Comparison of ENCODE assay signal across 9 cellular contexts in genomic region chr5:7876867-7877266, GRCh38. TPM values are rescaled to one million over a fixed set of nuclear protein-coding genes. Genes with fewer than 3 reads are reported as not detected.
DNase-seq lines count a peak whose midpoint lies in the region; ATAC-seq lines count a peak whose summit lies in the region.
"Had no signal": no experiment of that assay in that cellular context is flagged by ENCODE, and none has a peak within 500 bp of the region (broad histone marks: within the 10 kb centered on the region; RNA-seq: fewer than 3 reads in every experiment).

No MANE protein-coding gene starts in this region.

- intact Hi-C loops in Right ventricle myocardium superior (cut with DNase I): no loop called here

- DNase-seq in GM04504 (ENCODE audit: low read depth) (peak; percentile 35), LHCN-M2 (ENCODE audit: low read depth) (peak; percentile 72), fibroblast of peridontal ligament (ENCODE audit: extremely low read depth) (peak; percentile 62), NK-92 (lab: John Stamatoyannopoulos, UW; ENCODE audit: unreplicated experiment) (no peak), HuH-7 (ENCODE audit: low spot score) (no peak), DMS53 treated with DMSO at 0.1 percent for 48 hours (lab: John Stamatoyannopoulos, UW; ENCODE audit: unreplicated experiment) (no peak), Right ventricle myocardium superior (no peak)
- DNase-seq: NCI-H526 treated with DMSO at 0.1 percent for 48 hours had no signal

- ATAC-seq in GM21529 (IDR thresholded peaks at IDR 0.05; ENCODE audit: unreplicated experiment) (peak; percentile 59), Right ventricle myocardium superior (ENCODE audit: poor library complexity) (no peak)

RNA-seq across cellular contexts. Expression of gene MTRR, which starts 7.9 kb away (rescaled TPM):
- total RNA-seq in LHCN-M2 (2014; rRNA removed): 36.7 and 38.4 TPM in 2 replicates
- polyA plus RNA-seq in LHCN-M2 (2012): 10.3 TPM
- 28.2 TPM for total RNA-seq in Right ventricle myocardium superior

RNA-seq across cellular contexts. Expression of gene FASTKD3, which starts 8.0 kb away (rescaled TPM):
- 12.5 and 14.6 TPM in 2 replicates for total RNA-seq in LHCN-M2 (2014; rRNA removed)
- 5.0 TPM for polyA plus RNA-seq in LHCN-M2 (2012)
- 4.7 TPM for total RNA-seq in Right ventricle myocardium superior

RNA-seq across cellular contexts. Expression of gene CFAP90, which starts 25.9 kb away (rescaled TPM):
- total RNA-seq in LHCN-M2 (2014; rRNA removed) (0.26 TPM in 1 of 2 replicates, not detected in the other), Right ventricle myocardium superior (not detected)
- 0.21 TPM for polyA plus RNA-seq in LHCN-M2 (2012)

Comparison
In these comparisons a context has a peak if more than half of its experiments do, and no peak if none do; other contexts are left out.
1. DNase-seq: peak in GM04504 (single experiment), LHCN-M2 (single experiment) and fibroblast of peridontal ligament (single experiment); none in NK-92 (single experiment), HuH-7 (single experiment), DMS53 treated with DMSO at 0.1 percent for 48 hours (single experiment) and Right ventricle myocardium superior (single experiment).